ENCODE assay signal across 1 cellular context in genomic region chr3:141192345-141192744, GRCh38.
TF ChIP-seq lines count a peak whose summit lies in the region.

No MANE protein-coding gene starts in this region.

TF ChIP-seq in HCT116, 20 proteins besides CTCF, POLR2A, EP300 and RAD21 (continued from another document):
- no peak for TF ChIP-seq REST (IDR thresholded peaks at IDR 0.05; ENCODE audit: low read depth)
- TF ChIP-seq SRF (IDR thresholded peaks at IDR 0.05; ENCODE audit: low read depth): no peak
- TF ChIP-seq CEBPB (IDR thresholded peaks at IDR 0.05; ENCODE audit: low read depth): no peak
- peak; percentile 47 for TF ChIP-seq MAX (IDR thresholded peaks at IDR 0.05)
- TF ChIP-seq EZH2phosphoT487 (IDR thresholded peaks at IDR 0.05; ENCODE audit: borderline replicate concordance): no peak
- TF ChIP-seq TCF7L2 (IDR thresholded peaks at IDR 0.05; ENCODE audit: borderline replicate concordance, extremely low read depth, insufficient read depth, insufficient read length): no peak
- TF ChIP-seq FOSL1 (IDR thresholded peaks at IDR 0.05; ENCODE audit: low read depth): no peak
- peak; percentile 37 for TF ChIP-seq YY1 (IDR thresholded peaks at IDR 0.05; ENCODE audit: extremely low read depth, insufficient replicate concordance, low read depth, low read length)
- no peak for TF ChIP-seq JUND (IDR thresholded peaks at IDR 0.05)
